ENCODE assay signal across 1 cellular context in the genomic region with DNA sequence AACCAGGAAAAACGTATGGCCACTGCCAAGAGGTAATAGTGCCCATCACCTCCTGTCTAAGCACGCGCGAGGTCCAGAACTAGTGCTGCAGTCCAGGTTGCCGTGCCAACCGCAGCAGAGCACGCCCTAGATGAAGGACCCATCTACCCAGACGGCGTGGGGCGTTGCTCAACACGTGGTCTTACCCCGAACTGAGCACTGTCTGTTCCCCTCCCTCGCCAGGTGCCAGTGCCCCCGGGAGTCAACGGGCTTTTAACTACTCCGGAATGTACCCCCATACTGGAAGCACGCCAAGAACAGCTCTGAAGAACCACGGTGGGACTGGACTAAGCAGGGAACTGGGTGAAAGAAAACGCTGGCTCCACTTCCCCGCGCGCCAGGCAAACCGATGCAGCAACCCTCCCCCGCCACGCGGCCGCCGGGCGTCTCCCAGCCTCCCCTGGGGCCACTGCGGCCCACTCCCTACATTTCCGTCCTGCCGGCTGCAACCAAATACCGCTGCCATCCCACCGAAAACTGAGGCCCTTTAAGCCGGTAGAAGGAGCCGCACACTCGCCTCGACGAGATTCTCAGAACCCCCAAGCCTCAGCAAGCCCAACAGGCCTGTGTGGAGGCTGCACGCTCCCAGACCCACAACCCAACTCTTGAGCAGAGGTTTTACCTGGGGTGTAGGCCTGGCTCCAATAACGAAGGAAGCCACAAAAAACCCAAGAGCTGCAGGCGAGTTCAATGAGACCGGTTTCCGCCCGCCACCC.
TF ChIP-seq lines count a peak whose summit lies in the region.

HSPA8 (minus strand) TSS at position 734 of the 755 bp plus-strand sequence. CDS start 812 bp downstream, outside the sequence.

TF ChIP-seq in K562, 482 proteins besides CTCF, POLR2A, EP300 and RAD21 (continued from another document and continues in another):
- TF ChIP-seq ZNF347 (CRISPR knock-in tag; IDR thresholded peaks at IDR 0.05; ENCODE audit: low read depth), result no peak
- no peak for TF ChIP-seq PRMT5 (CRISPR knock-in tag; IDR thresholded peaks at IDR 0.05)
- no peak for TF ChIP-seq NCOA2 (IDR thresholded peaks at IDR 0.05; ENCODE audit: partially characterized antibody in 2 of 2)
- TF ChIP-seq, protein P1, sequence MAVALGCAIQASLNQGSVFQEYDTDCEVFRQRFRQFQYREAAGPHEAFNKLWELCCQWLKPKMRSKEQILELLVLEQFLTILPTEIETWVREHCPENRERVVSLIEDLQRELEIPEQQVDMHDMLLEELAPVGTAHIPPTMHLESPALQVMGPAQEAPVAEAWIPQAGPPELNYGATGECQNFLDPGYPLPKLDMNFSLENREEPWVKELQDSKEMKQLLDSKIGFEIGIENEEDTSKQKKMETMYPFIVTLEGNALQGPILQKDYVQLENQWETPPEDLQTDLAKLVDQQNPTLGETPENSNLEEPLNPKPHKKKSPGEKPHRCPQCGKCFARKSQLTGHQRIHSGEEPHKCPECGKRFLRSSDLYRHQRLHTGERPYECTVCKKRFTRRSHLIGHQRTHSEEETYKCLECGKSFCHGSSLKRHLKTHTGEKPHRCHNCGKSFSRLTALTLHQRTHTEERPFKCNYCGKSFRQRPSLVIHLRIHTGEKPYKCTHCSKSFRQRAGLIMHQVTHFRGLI (CRISPR knock-in tag; IDR thresholded peaks at IDR 0.05), result no peak
- TF ChIP-seq ZNF224 (CRISPR knock-in tag; IDR thresholded peaks at IDR 0.05), result no peak
- no peak for TF ChIP-seq PPARD (CRISPR knock-in tag; IDR thresholded peaks at IDR 0.05)
- TF ChIP-seq, protein P2, sequence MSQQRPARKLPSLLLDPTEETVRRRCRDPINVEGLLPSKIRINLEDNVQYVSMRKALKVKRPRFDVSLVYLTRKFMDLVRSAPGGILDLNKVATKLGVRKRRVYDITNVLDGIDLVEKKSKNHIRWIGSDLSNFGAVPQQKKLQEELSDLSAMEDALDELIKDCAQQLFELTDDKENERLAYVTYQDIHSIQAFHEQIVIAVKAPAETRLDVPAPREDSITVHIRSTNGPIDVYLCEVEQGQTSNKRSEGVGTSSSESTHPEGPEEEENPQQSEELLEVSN (IDR thresholded peaks at IDR 0.05; ENCODE audit: borderline replicate concordance in 1 of 2, extremely low read depth in 1 of 2, insufficient read depth in 1 of 2, insufficient read length in 1 of 2, low read depth in 1 of 2, low read length in 1 of 2, poor library complexity in 1 of 2, severe bottlenecking in 1 of 2), result no peak
- no peak for TF ChIP-seq ZNF232 (CRISPR knock-in tag; IDR thresholded peaks at IDR 0.05)
- no peak for TF ChIP-seq ZNF316 (IDR thresholded peaks at IDR 0.05)
- no peak for TF ChIP-seq NFIX (CRISPR knock-in tag; IDR thresholded peaks at IDR 0.05; ENCODE audit: low read depth)
- TF ChIP-seq ADNP (tag; IDR thresholded peaks at IDR 0.05), result no peak
- TF ChIP-seq SIX5 (IDR thresholded peaks at IDR 0.05; ENCODE audit: borderline replicate concordance in 1 of 2, insufficient read depth in 1 of 2, low read depth in 1 of 2, low read length in 2 of 2), result no peak
- TF ChIP-seq BRF1 (IDR thresholded peaks at IDR 0.05; ENCODE audit: borderline replicate concordance, extremely low read depth, insufficient read length), result no peak
- TF ChIP-seq BCL6 (CRISPR knock-in tag; IDR thresholded peaks at IDR 0.05), result no peak
- no peak for TF ChIP-seq MTF1 (CRISPR knock-in tag; IDR thresholded peaks at IDR 0.05; ENCODE audit: borderline replicate concordance)
- TF ChIP-seq ASH1L (IDR thresholded peaks at IDR 0.05; ENCODE audit: borderline replicate concordance, low read depth, partially characterized antibody), result no peak
- no peak for TF ChIP-seq DPF2 (IDR thresholded peaks at IDR 0.05)
- no peak for TF ChIP-seq STAT5A (IDR thresholded peaks at IDR 0.05; ENCODE audit: borderline replicate concordance, low read length)
- no peak for TF ChIP-seq KDM4B (IDR thresholded peaks at IDR 0.05; ENCODE audit: borderline replicate concordance in 2 of 2, low read depth in 1 of 2)
- no peak for TF ChIP-seq ZNF764 (CRISPR knock-in tag; IDR thresholded peaks at IDR 0.05; ENCODE audit: low read depth)
- TF ChIP-seq, protein P3, sequence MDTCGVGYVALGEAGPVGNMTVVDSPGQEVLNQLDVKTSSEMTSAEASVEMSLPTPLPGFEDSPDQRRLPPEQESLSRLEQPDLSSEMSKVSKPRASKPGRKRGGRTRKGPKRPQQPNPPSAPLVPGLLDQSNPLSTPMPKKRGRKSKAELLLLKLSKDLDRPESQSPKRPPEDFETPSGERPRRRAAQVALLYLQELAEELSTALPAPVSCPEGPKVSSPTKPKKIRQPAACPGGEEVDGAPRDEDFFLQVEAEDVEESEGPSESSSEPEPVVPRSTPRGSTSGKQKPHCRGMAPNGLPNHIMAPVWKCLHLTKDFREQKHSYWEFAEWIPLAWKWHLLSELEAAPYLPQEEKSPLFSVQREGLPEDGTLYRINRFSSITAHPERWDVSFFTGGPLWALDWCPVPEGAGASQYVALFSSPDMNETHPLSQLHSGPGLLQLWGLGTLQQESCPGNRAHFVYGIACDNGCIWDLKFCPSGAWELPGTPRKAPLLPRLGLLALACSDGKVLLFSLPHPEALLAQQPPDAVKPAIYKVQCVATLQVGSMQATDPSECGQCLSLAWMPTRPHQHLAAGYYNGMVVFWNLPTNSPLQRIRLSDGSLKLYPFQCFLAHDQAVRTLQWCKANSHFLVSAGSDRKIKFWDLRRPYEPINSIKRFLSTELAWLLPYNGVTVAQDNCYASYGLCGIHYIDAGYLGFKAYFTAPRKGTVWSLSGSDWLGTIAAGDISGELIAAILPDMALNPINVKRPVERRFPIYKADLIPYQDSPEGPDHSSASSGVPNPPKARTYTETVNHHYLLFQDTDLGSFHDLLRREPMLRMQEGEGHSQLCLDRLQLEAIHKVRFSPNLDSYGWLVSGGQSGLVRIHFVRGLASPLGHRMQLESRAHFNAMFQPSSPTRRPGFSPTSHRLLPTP (IDR thresholded peaks at IDR 0.05; ENCODE audit: borderline replicate concordance, extremely low read depth, insufficient read length), result no peak
- TF ChIP-seq, protein P4, sequence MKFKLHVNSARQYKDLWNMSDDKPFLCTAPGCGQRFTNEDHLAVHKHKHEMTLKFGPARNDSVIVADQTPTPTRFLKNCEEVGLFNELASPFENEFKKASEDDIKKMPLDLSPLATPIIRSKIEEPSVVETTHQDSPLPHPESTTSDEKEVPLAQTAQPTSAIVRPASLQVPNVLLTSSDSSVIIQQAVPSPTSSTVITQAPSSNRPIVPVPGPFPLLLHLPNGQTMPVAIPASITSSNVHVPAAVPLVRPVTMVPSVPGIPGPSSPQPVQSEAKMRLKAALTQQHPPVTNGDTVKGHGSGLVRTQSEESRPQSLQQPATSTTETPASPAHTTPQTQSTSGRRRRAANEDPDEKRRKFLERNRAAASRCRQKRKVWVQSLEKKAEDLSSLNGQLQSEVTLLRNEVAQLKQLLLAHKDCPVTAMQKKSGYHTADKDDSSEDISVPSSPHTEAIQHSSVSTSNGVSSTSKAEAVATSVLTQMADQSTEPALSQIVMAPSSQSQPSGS (CRISPR knock-in tag; IDR thresholded peaks at IDR 0.05), result no peak
- TF ChIP-seq TFAM (CRISPR knock-in tag; conservative IDR thresholded peaks at IDR 0.05), result no peak
- no peak for TF ChIP-seq KLF13 (tag; IDR thresholded peaks at IDR 0.05; ENCODE audit: borderline replicate concordance, low read depth)
- TF ChIP-seq, protein P5, sequence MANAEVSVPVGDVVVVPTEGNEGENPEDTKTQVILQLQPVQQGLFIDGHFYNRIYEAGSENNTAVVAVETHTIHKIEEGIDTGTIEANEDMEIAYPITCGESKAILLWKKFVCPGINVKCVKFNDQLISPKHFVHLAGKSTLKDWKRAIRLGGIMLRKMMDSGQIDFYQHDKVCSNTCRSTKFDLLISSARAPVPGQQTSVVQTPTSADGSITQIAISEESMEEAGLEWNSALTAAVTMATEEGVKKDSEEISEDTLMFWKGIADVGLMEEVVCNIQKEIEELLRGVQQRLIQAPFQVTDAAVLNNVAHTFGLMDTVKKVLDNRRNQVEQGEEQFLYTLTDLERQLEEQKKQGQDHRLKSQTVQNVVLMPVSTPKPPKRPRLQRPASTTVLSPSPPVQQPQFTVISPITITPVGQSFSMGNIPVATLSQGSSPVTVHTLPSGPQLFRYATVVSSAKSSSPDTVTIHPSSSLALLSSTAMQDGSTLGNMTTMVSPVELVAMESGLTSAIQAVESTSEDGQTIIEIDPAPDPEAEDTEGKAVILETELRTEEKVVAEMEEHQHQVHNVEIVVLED (CRISPR knock-in tag; IDR thresholded peaks at IDR 0.05), result no peak
- TF ChIP-seq, protein P6, sequence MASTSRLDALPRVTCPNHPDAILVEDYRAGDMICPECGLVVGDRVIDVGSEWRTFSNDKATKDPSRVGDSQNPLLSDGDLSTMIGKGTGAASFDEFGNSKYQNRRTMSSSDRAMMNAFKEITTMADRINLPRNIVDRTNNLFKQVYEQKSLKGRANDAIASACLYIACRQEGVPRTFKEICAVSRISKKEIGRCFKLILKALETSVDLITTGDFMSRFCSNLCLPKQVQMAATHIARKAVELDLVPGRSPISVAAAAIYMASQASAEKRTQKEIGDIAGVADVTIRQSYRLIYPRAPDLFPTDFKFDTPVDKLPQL (IDR thresholded peaks at IDR 0.05; ENCODE audit: extremely low read depth, insufficient read length), result peak; percentile 96
- TF ChIP-seq ZC3H8 (IDR thresholded peaks at IDR 0.05), result no peak
- TF ChIP-seq POLR2G (IDR thresholded peaks at IDR 0.05; ENCODE audit: low read depth, low read length), result peak; percentile 92
- TF ChIP-seq CBX2 (IDR thresholded peaks at IDR 0.05; ENCODE audit: insufficient read depth, low read length, poor library complexity, severe bottlenecking), result no peak
- no peak for TF ChIP-seq HMG20B (CRISPR knock-in tag; IDR thresholded peaks at IDR 0.05)
- no peak for TF ChIP-seq REST (CRISPR knock-in tag; IDR thresholded peaks at IDR 0.05; ENCODE audit: low read depth)
- TF ChIP-seq, protein P7, sequence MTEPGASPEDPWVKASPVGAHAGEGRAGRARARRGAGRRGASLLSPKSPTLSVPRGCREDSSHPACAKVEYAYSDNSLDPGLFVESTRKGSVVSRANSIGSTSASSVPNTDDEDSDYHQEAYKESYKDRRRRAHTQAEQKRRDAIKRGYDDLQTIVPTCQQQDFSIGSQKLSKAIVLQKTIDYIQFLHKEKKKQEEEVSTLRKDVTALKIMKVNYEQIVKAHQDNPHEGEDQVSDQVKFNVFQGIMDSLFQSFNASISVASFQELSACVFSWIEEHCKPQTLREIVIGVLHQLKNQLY (CRISPR knock-in tag; conservative IDR thresholded peaks at IDR 0.05), result no peak
- TF ChIP-seq CBFB (CRISPR knock-in tag; IDR thresholded peaks at IDR 0.05), result no peak
- TF ChIP-seq, protein P8, sequence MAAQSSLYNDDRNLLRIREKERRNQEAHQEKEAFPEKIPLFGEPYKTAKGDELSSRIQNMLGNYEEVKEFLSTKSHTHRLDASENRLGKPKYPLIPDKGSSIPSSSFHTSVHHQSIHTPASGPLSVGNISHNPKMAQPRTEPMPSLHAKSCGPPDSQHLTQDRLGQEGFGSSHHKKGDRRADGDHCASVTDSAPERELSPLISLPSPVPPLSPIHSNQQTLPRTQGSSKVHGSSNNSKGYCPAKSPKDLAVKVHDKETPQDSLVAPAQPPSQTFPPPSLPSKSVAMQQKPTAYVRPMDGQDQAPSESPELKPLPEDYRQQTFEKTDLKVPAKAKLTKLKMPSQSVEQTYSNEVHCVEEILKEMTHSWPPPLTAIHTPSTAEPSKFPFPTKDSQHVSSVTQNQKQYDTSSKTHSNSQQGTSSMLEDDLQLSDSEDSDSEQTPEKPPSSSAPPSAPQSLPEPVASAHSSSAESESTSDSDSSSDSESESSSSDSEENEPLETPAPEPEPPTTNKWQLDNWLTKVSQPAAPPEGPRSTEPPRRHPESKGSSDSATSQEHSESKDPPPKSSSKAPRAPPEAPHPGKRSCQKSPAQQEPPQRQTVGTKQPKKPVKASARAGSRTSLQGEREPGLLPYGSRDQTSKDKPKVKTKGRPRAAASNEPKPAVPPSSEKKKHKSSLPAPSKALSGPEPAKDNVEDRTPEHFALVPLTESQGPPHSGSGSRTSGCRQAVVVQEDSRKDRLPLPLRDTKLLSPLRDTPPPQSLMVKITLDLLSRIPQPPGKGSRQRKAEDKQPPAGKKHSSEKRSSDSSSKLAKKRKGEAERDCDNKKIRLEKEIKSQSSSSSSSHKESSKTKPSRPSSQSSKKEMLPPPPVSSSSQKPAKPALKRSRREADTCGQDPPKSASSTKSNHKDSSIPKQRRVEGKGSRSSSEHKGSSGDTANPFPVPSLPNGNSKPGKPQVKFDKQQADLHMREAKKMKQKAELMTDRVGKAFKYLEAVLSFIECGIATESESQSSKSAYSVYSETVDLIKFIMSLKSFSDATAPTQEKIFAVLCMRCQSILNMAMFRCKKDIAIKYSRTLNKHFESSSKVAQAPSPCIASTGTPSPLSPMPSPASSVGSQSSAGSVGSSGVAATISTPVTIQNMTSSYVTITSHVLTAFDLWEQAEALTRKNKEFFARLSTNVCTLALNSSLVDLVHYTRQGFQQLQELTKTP (IDR thresholded peaks at IDR 0.05; ENCODE audit: low read depth in 1 of 2, partially characterized antibody in 2 of 2), result peak in 1 of 2 experiments; percentile 46
- no peak for TF ChIP-seq CREB3 (tag; conservative IDR thresholded peaks at IDR 0.05; ENCODE audit: low read depth)
- no peak for TF ChIP-seq ESRRA (IDR thresholded peaks at IDR 0.05; ENCODE audit: borderline replicate concordance, low read depth)
